8 cellular contexts compared by ENCODE assay signal in the genomic region with DNA sequence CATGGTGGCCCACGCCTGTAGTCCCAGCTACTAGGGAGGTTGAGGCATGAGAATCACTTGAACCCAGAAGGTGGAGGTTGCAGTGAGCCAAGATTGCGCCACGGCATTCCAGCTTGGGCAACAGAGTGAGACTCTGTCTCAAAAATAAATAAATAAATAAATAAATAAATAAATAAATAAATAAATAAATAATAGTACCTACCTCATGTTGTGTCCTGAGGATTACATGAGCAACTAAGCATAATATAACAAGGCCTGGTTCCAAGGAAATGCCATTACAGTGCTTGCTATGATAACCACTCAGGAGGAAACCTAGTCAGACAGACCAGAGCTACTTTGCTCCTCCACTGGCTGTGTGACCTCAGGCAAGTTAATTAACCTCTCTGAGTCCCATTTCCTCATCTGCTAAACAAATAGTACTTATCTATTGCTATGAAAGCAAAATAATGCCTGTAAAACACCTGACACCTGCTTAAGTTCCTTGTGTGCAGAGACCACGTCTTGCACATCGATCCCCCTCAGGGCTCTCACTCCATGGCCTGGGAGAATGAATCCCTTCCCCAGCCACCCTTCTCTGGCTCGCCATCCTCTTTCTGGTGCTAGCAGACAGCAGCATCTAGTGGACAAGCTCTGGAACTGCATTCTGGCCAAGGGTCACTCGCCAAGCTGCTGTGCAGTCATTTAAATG. TPM values are rescaled to one million over a fixed set of nuclear protein-coding genes. Genes with fewer than 3 reads are reported as not detected.
DNase-seq lines count a peak whose midpoint lies in the region; ATAC-seq, FAIRE-seq and TF ChIP-seq lines count a peak whose summit lies in the region.

No MANE protein-coding gene starts in this region.

- H3K27me3 ChIP-seq in HepG2 (ENCODE audit: control insufficient read depth in 1 of 2, insufficient read depth in 2 of 2, low read length in 2 of 2) = peaks cover 7 to 28% of the 10 kb centered on the region in 2 experiments; a peak in 4 of 5 replicates

- H3K79me2 ChIP-seq in HepG2 (ENCODE audit: insufficient read depth, low read length) = peaks cover under 1% of the 10 kb centered on the region

- TF ChIP-seq CTCF in WTC11 (IDR thresholded peaks at IDR 0.05) = peak; percentile 96
- peak; percentile 100 for TF ChIP-seq CTCF in choroid plexus epithelial cell (conservative IDR thresholded peaks at IDR 0.05; ENCODE audit: low read depth, low read length)
- TF ChIP-seq CTCF in HepG2 (CRISPR knock-in tag; IDR thresholded peaks at IDR 0.05) = peak; percentile 99

- no peak for TF ChIP-seq EP300 in HepG2 (IDR thresholded peaks at IDR 0.05; ENCODE audit: low read depth in 2 of 2, low read length in 2 of 2)
- 0 out of 2 replicates have a peak, but pooled peaks have one; percentile 63 for TF ChIP-seq EP300 in HepG2 (CRISPR knock-in tag; IDR thresholded peaks at IDR 0.05; ENCODE audit: borderline replicate concordance)

- H3K4me1 ChIP-seq in HepG2 (ENCODE audit: insufficient read depth, low read length) = peaks cover 75% of the 10 kb centered on the region

- H3K4me3 ChIP-seq in choroid plexus epithelial cell (ENCODE audit: low read depth, low read length) (no peak overlapping the region), HepG2 (replicated peaks in 1 of 3; ENCODE audit: insufficient read depth in 1 of 3, low read depth in 2 of 3, low read length in 3 of 3) (no peak overlapping the region)

- POLR2A ChIA-PET in WTC11 (lab: Charles Lee) = interaction anchor here (0.6 to 1.5 kb wide), 4 partner anchors 63 to 1883 kb away, joined by 3 to 5 read pairs (median 4); no protein-coding TSS in a partner anchor
- POLR2A ChIA-PET in HepG2 (lab: Yijun Ruan, JAX) = interaction anchor here (0.6 to 2.0 kb wide), 9 partner anchors 9 to 158 kb away, joined by 3 to 10 read pairs (median 5); a partner anchor contains a TSS

- H3K4me3 Mint-ChIP-seq in WTC11 = no peak overlapping the region

- 34% methylated on average over 7 of the region's 7 CpGs for WGBS in HepG2 (ENCODE audit: low lambda C conversion rate)

- BruUV-seq in HepG2 (replicated peaks; lab: Mats Ljungman, UMichigan) = no TSS peak

- in situ Hi-C loops in HepG2 (cut with HindIII; ENCODE audit: extremely low pct_ligation_motif_present, low pct_unique_long_range_greater_than_20kb) = loop anchor here (5.0 to 10.0 kb wide), 3 partner anchors 110 to 242 kb away; a partner anchor contains a TSS

- H3K27me3 Mint-ChIP-seq in WTC11 (ENCODE audit: low read depth) = peaks cover 60% of the 10 kb centered on the region

- H3K9ac ChIP-seq in HepG2 (ENCODE audit: insufficient read depth, low read depth, low read length) = no peak overlapping the region

- no peak overlapping the region for H2AFZ ChIP-seq in HepG2 (ENCODE audit: low read length)

- intact Hi-C loops in HepG2 (cut with micrococcal nuclease; ENCODE audit: unreplicated experiment) = loop anchor here (1.0 to 10.0 kb wide), 5 partner anchors 83 to 242 kb away; a partner anchor contains a TSS

- no peaks in the 10 kb centered on the region for H3K9me3 Mint-ChIP-seq in WTC11

- no peak overlapping the region for H3K27ac ChIP-seq in HepG2 (ENCODE audit: extremely low read length, insufficient read depth, low read length)

- ATAC-seq in WTC11 (peak; percentile 12; the same call in 1 of the 2 replicates), HepG2 (peak; percentile 50), HG03025 (IDR thresholded peaks at IDR 0.05; ENCODE audit: low FRiP score, unreplicated experiment) (no peak)

- H3K4me1 Mint-ChIP-seq in WTC11 = peaks cover 52% of the 10 kb centered on the region

- H3K36me3 Mint-ChIP-seq in WTC11 = no peaks in the 10 kb centered on the region

- H4K20me1 ChIP-seq in HepG2 (ENCODE audit: insufficient read depth, low read length) = peaks cover under 1% of the 10 kb centered on the region; the same call in 1 of the 2 replicates

- H3K27ac Mint-ChIP-seq in WTC11 = no peak overlapping the region

- H3K36me3 ChIP-seq in HepG2 (replicated peaks in 1 of 2; ENCODE audit: control insufficient read depth in 1 of 2, insufficient read depth in 2 of 2, low read length in 2 of 2) = no peaks in the 10 kb centered on the region

- DNase-seq in AG08395 (ENCODE audit: low spot score) (peak; percentile 86), GM19239 (ENCODE audit: insufficient read length, low spot score) (peak; percentile 71), NCI-H226 (peak; percentile 42), WTC11 (ENCODE audit: low spot score) (peak; percentile 82), choroid plexus epithelial cell (ENCODE audit: low read depth) (peak; percentile 85), HepG2 (ENCODE audit: low spot score) (peak; percentile 79)
- peak; percentile 39 to 45 for DNase-seq in stimulated activated CD4-positive, alpha-beta T cell treated with anti-CD3 and anti-CD28 coated beads, Interleukin-4, amount 100 ng/mL, for 48 hours (ENCODE audit: low read depth in 2 of 2)

- no peak overlapping the region for H3K4me2 ChIP-seq in HepG2 (ENCODE audit: low read depth, low read length)

- peak; percentile 100 for TF ChIP-seq RAD21 in HepG2 (CRISPR knock-in tag; IDR thresholded peaks at IDR 0.05)

- no peaks in the 10 kb centered on the region for H3K9me3 ChIP-seq in HepG2 (ENCODE audit: low read length)

- no peak for TF ChIP-seq POLR2A in HepG2 (IDR thresholded peaks at IDR 0.05; ENCODE audit: insufficient read depth in 1 of 2, low read depth in 2 of 2, low read length in 2 of 2)

- FAIRE-seq in GM19239 (lab: Jason Lieb, UNC) (no peak), HepG2 (lab: Jason Lieb, UNC) (no peak)

- CTCF ChIA-PET in WTC11 (lab: Charles Lee) (interaction anchor here (0.6 to 28.2 kb wide), 44 partner anchors 9 to 342 kb away, joined by 3 to 727 read pairs (median 6); a partner anchor contains a TSS), HepG2 (lab: Yijun Ruan, JAX; ENCODE audit: low intra/inter-chr PET ratio, low total read pairs) (interaction anchor here (1.2 to 7.0 kb wide), 11 partner anchors 46 to 223 kb away, joined by 3 to 73 read pairs (median 9); a partner anchor contains a TSS)

TF ChIP-seq in WTC11, 78 proteins besides CTCF, POLR2A, EP300 and RAD21 (continues in another document):
- TF ChIP-seq HMGA2 (CRISPR knock-in tag; IDR thresholded peaks at IDR 0.05) = peak; percentile 14; the same call in 1 of the 2 replicates

TF ChIP-seq in HepG2, 621 proteins besides CTCF, POLR2A, EP300 and RAD21 (continues in another document):
- no peak for TF ChIP-seq ZMAT3 (CRISPR knock-in tag; conservative IDR thresholded peaks at IDR 0.05)

RNA-seq across cellular contexts. Expression of a gene that starts 7.5 kb away (rescaled TPM):
- total RNA-seq in WTC11 (2021) (8.7 to 12.3 TPM (median 9.0 TPM) in 3 replicates), HepG2 (2016; rRNA removed; fragmentation: Illumina TruSeq; extraction: Trizol) (29.0 and 37.8 TPM in 2 replicates)
- 20.7 and 21.2 TPM in 2 replicates for total RNA-seq in HepG2 (2016; cell fraction: cytosol; rRNA removed; fragmentation: Illumina TruSeq; extraction: Trizol; ENCODE audit: low read depth)
- 22.9 and 36.8 TPM in 2 replicates for total RNA-seq in HepG2 (2016; cell fraction: insoluble cytoplasmic fraction; rRNA removed; fragmentation: Illumina TruSeq; extraction: Trizol)
- 65.8 and 69.1 TPM in 2 replicates for total RNA-seq in HepG2 (2016; cell fraction: membrane; rRNA removed; fragmentation: Illumina TruSeq; extraction: Trizol)
- 17.6 and 17.8 TPM in 2 replicates for total RNA-seq in HepG2 (2016; cell fraction: nucleus; rRNA removed; fragmentation: Illumina TruSeq; extraction: Trizol)
- 13.9 and 14.7 TPM in 2 replicates for polyA plus RNA-seq in HepG2 (2011; rRNA removed)
- 14.1 and 17.0 TPM in 2 replicates for polyA plus RNA-seq in HepG2 (2011; cell fraction: cytosol; rRNA removed)
- 10.9 and 12.1 TPM in 2 replicates for polyA plus RNA-seq in HepG2 (2011; cell fraction: nucleus; rRNA removed)
- polyA plus RNA-seq in HepG2 (2012) = 17.9 and 19.9 TPM in 2 replicates
- 26.4 and 26.9 TPM in 2 replicates for polyA plus RNA-seq in HepG2 (2016; cell fraction: cytosol; fragmentation: Illumina TruSeq; extraction: Trizol; ENCODE audit: low read depth)
- 46.7 and 55.1 TPM in 2 replicates for polyA plus RNA-seq in HepG2 (2016; cell fraction: insoluble cytoplasmic fraction; fragmentation: Illumina TruSeq; extraction: Trizol; ENCODE audit: low read depth)
- 71.4 and 76.4 TPM in 2 replicates for polyA plus RNA-seq in HepG2 (2016; cell fraction: membrane; fragmentation: Illumina TruSeq; extraction: Trizol; ENCODE audit: low read depth)
- polyA plus RNA-seq in HepG2 (2016; cell fraction: nucleus; fragmentation: Illumina TruSeq; extraction: Trizol; ENCODE audit: insufficient read depth, low read depth) = 43.8 and 45.7 TPM in 2 replicates
- 4.2 and 17.4 TPM in 2 replicates for polyA minus RNA-seq in HepG2 (2011; rRNA and poly(A)+ RNA removed; ENCODE audit: low replicate concordance)
- polyA minus RNA-seq in HepG2 (2011; cell fraction: cytosol; rRNA and poly(A)+ RNA removed) = 14.9 and 17.2 TPM in 2 replicates
- 5.9 and 6.3 TPM in 2 replicates for polyA minus RNA-seq in HepG2 (2011; cell fraction: nucleus; rRNA and poly(A)+ RNA removed)

RNA-seq across cellular contexts. Expression of a gene that starts 37.8 kb away (rescaled TPM):
- total RNA-seq in WTC11 (2021) (34.4 to 48.0 TPM (median 36.6 TPM) in 3 replicates), HepG2 (2016; rRNA removed; fragmentation: Illumina TruSeq; extraction: Trizol) (27.6 and 50.7 TPM in 2 replicates)
- 41.1 and 41.6 TPM in 2 replicates for total RNA-seq in HepG2 (2016; cell fraction: cytosol; rRNA removed; fragmentation: Illumina TruSeq; extraction: Trizol; ENCODE audit: low read depth)
- total RNA-seq in HepG2 (2016; cell fraction: insoluble cytoplasmic fraction; rRNA removed; fragmentation: Illumina TruSeq; extraction: Trizol) = 23.9 and 54.9 TPM in 2 replicates
- total RNA-seq in HepG2 (2016; cell fraction: membrane; rRNA removed; fragmentation: Illumina TruSeq; extraction: Trizol) = 44.6 and 48.3 TPM in 2 replicates
- total RNA-seq in HepG2 (2016; cell fraction: nucleus; rRNA removed; fragmentation: Illumina TruSeq; extraction: Trizol) = 51.1 and 58.3 TPM in 2 replicates
- polyA plus RNA-seq in HepG2 (2011; rRNA removed) = 69.5 TPM in 2 replicates
- 20.9 and 26.0 TPM in 2 replicates for polyA plus RNA-seq in HepG2 (2011; cell fraction: cytosol; rRNA removed)
- 261 and 305 TPM in 2 replicates for polyA plus RNA-seq in HepG2 (2011; cell fraction: nucleus; rRNA removed)
- polyA plus RNA-seq in HepG2 (2012) = 56.0 and 70.4 TPM in 2 replicates
- 2.1 and 3.2 TPM in 2 replicates for polyA plus RNA-seq in HepG2 (2016; cell fraction: cytosol; fragmentation: Illumina TruSeq; extraction: Trizol; ENCODE audit: low read depth)
- 25.3 and 28.2 TPM in 2 replicates for polyA plus RNA-seq in HepG2 (2016; cell fraction: insoluble cytoplasmic fraction; fragmentation: Illumina TruSeq; extraction: Trizol; ENCODE audit: low read depth)
- 10.7 and 10.9 TPM in 2 replicates for polyA plus RNA-seq in HepG2 (2016; cell fraction: membrane; fragmentation: Illumina TruSeq; extraction: Trizol; ENCODE audit: low read depth)
- polyA plus RNA-seq in HepG2 (2016; cell fraction: nucleus; fragmentation: Illumina TruSeq; extraction: Trizol; ENCODE audit: insufficient read depth, low read depth) = 142 and 147 TPM in 2 replicates
- 89.8 and 99.9 TPM in 2 replicates for polyA minus RNA-seq in HepG2 (2011; rRNA and poly(A)+ RNA removed; ENCODE audit: low replicate concordance)
- 29.2 and 32.2 TPM in 2 replicates for polyA minus RNA-seq in HepG2 (2011; cell fraction: cytosol; rRNA and poly(A)+ RNA removed)
- polyA minus RNA-seq in HepG2 (2011; cell fraction: nucleus; rRNA and poly(A)+ RNA removed) = 156 and 194 TPM in 2 replicates
